In the genomic region with DNA sequence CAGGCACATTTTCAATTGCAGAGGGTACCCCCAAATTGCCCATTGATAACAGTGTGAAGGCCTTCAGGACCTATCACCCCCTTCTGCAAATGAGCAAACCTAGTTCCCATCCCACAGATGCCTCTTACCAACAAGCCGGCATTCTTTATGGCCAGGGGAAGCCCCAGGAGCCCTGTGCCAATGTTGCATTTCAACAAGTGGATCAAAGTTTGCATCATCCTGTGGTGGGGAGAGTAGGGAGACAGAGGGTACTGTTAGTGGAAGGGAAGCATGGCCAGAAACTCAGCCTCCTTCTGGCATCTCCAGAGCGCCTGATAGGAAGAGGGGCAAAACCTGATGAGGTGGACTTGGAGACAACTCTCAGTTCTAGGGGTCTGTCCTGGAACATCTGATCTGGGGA, we compare ENCODE assay signal across 32 cellular contexts. TPM values are rescaled to one million over a fixed set of nuclear protein-coding genes. Genes with fewer than 3 reads are reported as not detected.
A peak's percentile ranks its signal among the peaks of the same experiment; 100 is the strongest.
DNase-seq lines count a peak whose midpoint lies in the region; ATAC-seq and TF ChIP-seq lines count a peak whose summit lies in the region.
"Had no signal": no experiment of that assay in that cellular context is flagged by ENCODE, and none has a peak within 500 bp of the region (broad histone marks: within the 10 kb centered on the region; RNA-seq: fewer than 3 reads in every experiment).

No MANE protein-coding gene starts in this region.

- no peak overlapping the region for H3K9ac ChIP-seq in HCT116 (ENCODE audit: low read length)
- no peak overlapping the region for H3K9ac ChIP-seq in adipocyte (ENCODE audit: low read length)
- H3K9ac ChIP-seq: BLaER1 treated with 17β-estradiol and CSF1 and Interleukin-3, amounts not matched to agents 10 nM and 100 nM; KMS-11 had no signal

- no peaks in the 10 kb centered on the region for H3K36me3 ChIP-seq in HCT116 (ENCODE audit: control insufficient read depth in 1 of 2, insufficient read depth in 2 of 2, low read length in 2 of 2)
- H3K36me3 ChIP-seq in adipocyte (ENCODE audit: control insufficient read depth, insufficient read depth, low read length, severe bottlenecking), result no peaks in the 10 kb centered on the region
- H3K36me3 ChIP-seq: BLaER1 treated with 17β-estradiol and CSF1 and Interleukin-3, amounts not matched to agents 10 nM and 100 nM; colonic mucosa; HAP-1; heart right ventricle; pancreas had no signal

- no peaks in the 10 kb centered on the region for H3K36me3 Mint-ChIP-seq in osteocyte (ENCODE audit: unreplicated experiment)
- H3K36me3 Mint-ChIP-seq: stimulated activated effector memory CD8-positive, alpha-beta T cell treated with anti-CD3 and anti-CD28 coated beads, Interleukin-12 subunit alpha, Interleukin-12 subunit beta, amount 100 ng/mL, for 72 hours had no signal

- no peaks in the 10 kb centered on the region for H4K20me1 ChIP-seq in HCT116 (ENCODE audit: insufficient read depth)
- H4K20me1 ChIP-seq: BLaER1 treated with 17β-estradiol and CSF1 and Interleukin-3, amounts not matched to agents 10 nM and 100 nM had no signal

- DNase-seq in HCT116 (ENCODE audit: low read depth, low spot score) (no peak), NOMO-1 treated with dmso at 0.1 percent for 144 hours (lab: John Stamatoyannopoulos, UW; ENCODE audit: unreplicated experiment) (peak; percentile 5), adipocyte (ENCODE audit: low read depth) (peak; percentile 19), osteocyte (ENCODE audit: extremely low spot score, unreplicated experiment) (peak; percentile 48), NCI-H446 treated with DMSO at 0.1 percent for 48 hours (lab: John Stamatoyannopoulos, UW) (no peak), HuH-7 (ENCODE audit: low spot score) (no peak)
- no peak for DNase-seq in activated effector memory CD4-positive, alpha-beta T cell treated with Interleukin-2 at 50 U/mL for 16 hours
- DNase-seq: activated naive CD4-positive, alpha-beta T cell treated with Interleukin-2 at 50 U/mL for 16 hours; activated T-cell treated with anti-CD3 and anti-CD28 coated beads, Interleukin-2, amount 50 U/mL, for 48 hours; effector memory CD4-positive, alpha-beta T cell; NCI-H1694 treated with DMSO at 0.1 percent for 48 hours; NCI-H2171 treated with DMSO at 0.1 percent for 48 hours; NCI-H526; right cardiac atrium; stimulated activated CD4-positive, alpha-beta T cell treated with anti-CD3 and anti-CD28 coated beads, Interleukin-12 subunit alpha, Interleukin-12 subunit beta, amount 100 ng/mL, for 4 hours; stimulated activated CD4-positive, alpha-beta T cell treated with anti-CD3 and anti-CD28 coated beads, Interleukin-4, amount 100 ng/mL, for 24 hours; trophoblast cell had no signal

- H3K4me2 ChIP-seq in HCT116 (ENCODE audit: low read length), result no peak overlapping the region
- H3K4me2 ChIP-seq: KMS-11 had no signal

- H3K9me3 ChIP-seq in HCT116 (ENCODE audit: control insufficient read depth in 1 of 2, insufficient read depth in 1 of 2, low read depth in 1 of 2, low read length in 2 of 2), result no peaks in the 10 kb centered on the region
- no peaks in the 10 kb centered on the region for H3K9me3 ChIP-seq in adipocyte (ENCODE audit: control insufficient read depth, low read length)
- H3K9me3 ChIP-seq: BLaER1 treated with 17β-estradiol and CSF1 and Interleukin-3, amounts not matched to agents 10 nM and 100 nM; colonic mucosa; HAP-1; heart right ventricle; pancreas had no signal

- no peak for TF ChIP-seq POLR2A in HCT116 (IDR thresholded peaks at IDR 0.05; ENCODE audit: borderline replicate concordance, extremely low read depth, insufficient read depth, insufficient read length)

- H3K9me3 Mint-ChIP-seq in osteocyte (ENCODE audit: unreplicated experiment), result no peaks in the 10 kb centered on the region
- H3K9me3 Mint-ChIP-seq: nephron progenitor cell; stimulated activated effector memory CD8-positive, alpha-beta T cell treated with anti-CD3 and anti-CD28 coated beads, Interleukin-12 subunit alpha, Interleukin-12 subunit beta, amount 100 ng/mL, for 72 hours had no signal

- no peaks in the 10 kb centered on the region for H3K9me2 ChIP-seq in HCT116 (ENCODE audit: insufficient read depth)

- BruUV-seq in HCT116 (replicated peaks; lab: Mats Ljungman, UMichigan), result no TSS peak

- no peak overlapping the region for H3K4me3 ChIP-seq in HCT116 (replicated peaks in 1 of 2; ENCODE audit: low read depth in 1 of 2, low read length in 2 of 2)
- H3K4me3 ChIP-seq in adipocyte (ENCODE audit: low read length), result no peak overlapping the region
- H3K4me3 ChIP-seq: BLaER1 treated with 17β-estradiol and CSF1 and Interleukin-3, amounts not matched to agents 10 nM and 100 nM; colonic mucosa; HAP-1; heart right ventricle; lung; pancreas; SK-N-MC had no signal

- H3K27me3 Mint-ChIP-seq in osteocyte (ENCODE audit: unreplicated experiment), result peaks cover 34% of the 10 kb centered on the region

- H3K79me2 ChIP-seq in HCT116 (ENCODE audit: insufficient read depth, low read length), result no peaks in the 10 kb centered on the region

- TF ChIP-seq RAD21 in HCT116 (IDR thresholded peaks at IDR 0.05; ENCODE audit: low read depth), result no peak

- ATAC-seq in HCT116, result peak; percentile 11; the same call in 1 of the 2 replicates
- ATAC-seq: right cardiac atrium had no signal

- H3K27ac Mint-ChIP-seq in osteocyte (ENCODE audit: unreplicated experiment), result no peak overlapping the region
- H3K27ac Mint-ChIP-seq: nephron progenitor cell; stimulated activated effector memory CD8-positive, alpha-beta T cell treated with anti-CD3 and anti-CD28 coated beads, Interleukin-12 subunit alpha, Interleukin-12 subunit beta, amount 100 ng/mL, for 72 hours had no signal

- H3K27me3 ChIP-seq in HCT116 (ENCODE audit: insufficient read depth, low read length) (no peaks in the 10 kb centered on the region; the same call in none of the 2 replicates), adipocyte (replicated peaks; ENCODE audit: control insufficient read depth, insufficient read depth, low read length) (peaks cover 54% of the 10 kb centered on the region)
- H3K27me3 ChIP-seq: BLaER1 treated with 17β-estradiol and CSF1 and Interleukin-3, amounts not matched to agents 10 nM and 100 nM; colonic mucosa; foreskin keratinocyte had no signal

- H3K27ac ChIP-seq in HCT116 (ENCODE audit: low read depth, low read length), result no peak overlapping the region
- H3K27ac ChIP-seq: BLaER1 treated with 17β-estradiol and CSF1 and Interleukin-3, amounts not matched to agents 10 nM and 100 nM; colonic mucosa; foreskin keratinocyte; heart right ventricle; KMS-11; pancreas; SK-N-MC had no signal

- intact Hi-C loops in HCT116 (cut with micrococcal nuclease), result no loop called here

- CTCF ChIA-PET in HCT116 (lab: Charles Lee), result interaction anchor here (0.7 to 1.1 kb wide), 4 partner anchors 10 to 354 kb away, joined by 3 to 7 read pairs (median 4); no protein-coding TSS in a partner anchor

- no peaks in the 10 kb centered on the region for H3K4me1 Mint-ChIP-seq in osteocyte (ENCODE audit: unreplicated experiment)

- RAD21 ChIA-PET in HCT116 (lab: Charles Lee; ENCODE audit: low non-redundant PET in 1 of 2, low total read pairs in 2 of 2, uncharacterized antibody in 2 of 2, unreplicated experiment in 2 of 2), result no interaction called here

- POLR2A ChIA-PET in HCT116 (lab: Charles Lee), result no interaction called here

- TF ChIP-seq CTCF in HCT116 (IDR thresholded peaks at IDR 0.05 in 2 of 3, conservative IDR thresholded peaks at IDR 0.05 in 1 of 3; ENCODE audit: borderline replicate concordance in 1 of 3, insufficient read depth in 1 of 3, low read depth in 2 of 3, low read length in 2 of 3), result 0 out of 6 replicates have a peak, but pooled peaks of 1 of the 3 experiments have one; percentile 0
- no peak for TF ChIP-seq CTCF in osteocyte (IDR thresholded peaks at IDR 0.05)

- peaks cover 0 to 9% of the 10 kb centered on the region in 2 experiments; a peak in 1 of 4 replicates for H3K4me1 ChIP-seq in HCT116 (ENCODE audit: control insufficient read depth in 1 of 2, insufficient read depth in 2 of 2, low read length in 2 of 2)
- H3K4me1 ChIP-seq in adipocyte (ENCODE audit: control insufficient read depth, insufficient read depth, low read length), result peaks cover 11% of the 10 kb centered on the region
- H3K4me1 ChIP-seq: colonic mucosa, HAP-1, pancreas had no signal

- H3K4me3 Mint-ChIP-seq in osteocyte (ENCODE audit: unreplicated experiment), result no peak overlapping the region
- H3K4me3 Mint-ChIP-seq: nephron progenitor cell; stimulated activated effector memory CD8-positive, alpha-beta T cell treated with anti-CD3 and anti-CD28 coated beads, Interleukin-12 subunit alpha, Interleukin-12 subunit beta, amount 100 ng/mL, for 72 hours had no signal

- peak overlapping the region; percentile 63 for H2AFZ ChIP-seq in HCT116 (ENCODE audit: low read depth, low read length, poor library complexity, severe bottlenecking)

TF ChIP-seq in HCT116, 20 proteins besides CTCF, POLR2A, EP300 and RAD21:
- TF ChIP-seq, protein P1, sequence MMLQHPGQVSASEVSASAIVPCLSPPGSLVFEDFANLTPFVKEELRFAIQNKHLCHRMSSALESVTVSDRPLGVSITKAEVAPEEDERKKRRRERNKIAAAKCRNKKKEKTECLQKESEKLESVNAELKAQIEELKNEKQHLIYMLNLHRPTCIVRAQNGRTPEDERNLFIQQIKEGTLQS (IDR thresholded peaks at IDR 0.05), result no peak
- TF ChIP-seq CBX3 (IDR thresholded peaks at IDR 0.05; ENCODE audit: low read depth), result no peak
- TF ChIP-seq FOSL1 (IDR thresholded peaks at IDR 0.05; ENCODE audit: low read depth), result no peak
- no peak for TF ChIP-seq ZFX (IDR thresholded peaks at IDR 0.05)
- TF ChIP-seq ZNF274 (IDR thresholded peaks at IDR 0.05; ENCODE audit: low read depth, low read length), result no peak
- TF ChIP-seq ELF1 (IDR thresholded peaks at IDR 0.05; ENCODE audit: borderline replicate concordance, low read depth), result no peak
- no peak for TF ChIP-seq YY1 (IDR thresholded peaks at IDR 0.05; ENCODE audit: extremely low read depth, insufficient replicate concordance, low read depth, low read length)
- TF ChIP-seq EGR1 (IDR thresholded peaks at IDR 0.05; ENCODE audit: low read depth), result no peak
- TF ChIP-seq SIN3A (IDR thresholded peaks at IDR 0.05; ENCODE audit: low read depth), result no peak
- TF ChIP-seq SRF (IDR thresholded peaks at IDR 0.05; ENCODE audit: low read depth), result no peak
- no peak for TF ChIP-seq JUND (IDR thresholded peaks at IDR 0.05)

RNA-seq across cellular contexts. Expression of a gene that starts 5.1 kb away (rescaled TPM):
- not detected for total RNA-seq in HCT116 (2021; ENCODE audit: unreplicated experiment)
- not detected in 2 replicates for polyA plus RNA-seq in HCT116 (2012)
- not detected in 2 replicates for total RNA-seq in osteocyte
- total RNA-seq: colonic mucosa; foreskin keratinocyte; G401; heart right ventricle; lung; pancreas; right cardiac atrium; RPMI7951; subcutaneous adipose tissue; T-helper 2 cell treated with Interferon-gamma antibody and Interleukin-4, amounts not matched to agents 100 ng/mL and 5 ng/mL, for 36 hours had no signal
- polyA plus RNA-seq: foreskin keratinocyte, heart right ventricle, lung, pancreas, right cardiac atrium had no signal

RNA-seq across cellular contexts. Expression of a gene that starts 45.5 kb away (rescaled TPM):
- total RNA-seq in HCT116 (2021; ENCODE audit: unreplicated experiment) (25.0 TPM), osteocyte (28.2 and 30.2 TPM in 2 replicates)
- 17.1 and 22.4 TPM in 2 replicates for polyA plus RNA-seq in HCT116 (2012)

RNA-seq across cellular contexts. Expression of a gene that starts 48.9 kb away (rescaled TPM):
- total RNA-seq in HCT116 (2021; ENCODE audit: unreplicated experiment) (not detected), osteocyte (not detected in 2 replicates)
- polyA plus RNA-seq in HCT116 (2012), result 0.01 TPM in 1 of 2 replicates, not detected in the other
- total RNA-seq: colonic mucosa; foreskin keratinocyte; G401; lung; pancreas; right cardiac atrium; RPMI7951; T-helper 2 cell treated with Interferon-gamma antibody and Interleukin-4, amounts not matched to agents 100 ng/mL and 5 ng/mL, for 36 hours had no signal
- polyA plus RNA-seq: foreskin keratinocyte, lung, pancreas had no signal

Comparison
In these comparisons a context has a peak if more than half of its experiments do, and no peak if none do; other contexts are left out.
1. DNase-seq: peak in NOMO-1 treated with dmso at 0.1 percent for 144 hours (single experiment), adipocyte (single experiment) and osteocyte (single experiment); none in HCT116 (single experiment), NCI-H446 treated with DMSO at 0.1 percent for 48 hours (single experiment), HuH-7 (single experiment) and activated effector memory CD4-positive, alpha-beta T cell treated with Interleukin-2 at 50 U/mL for 16 hours (single experiment).